ENCODE assay signal across 1 cellular context in genomic region chr17:50954641-50955121, GRCh38.
TF ChIP-seq lines count a peak whose summit lies in the region.

No MANE protein-coding gene starts in this region.

TF ChIP-seq in IMR-90, 13 proteins besides CTCF, POLR2A, EP300 and RAD21:
- TF ChIP-seq MAZ (IDR thresholded peaks at IDR 0.05; ENCODE audit: borderline replicate concordance, low read depth, low read length) (no peak), CEBPB (IDR thresholded peaks at IDR 0.05; ENCODE audit: low read depth, low read length) (no peak)
- TF ChIP-seq, protein P1, sequence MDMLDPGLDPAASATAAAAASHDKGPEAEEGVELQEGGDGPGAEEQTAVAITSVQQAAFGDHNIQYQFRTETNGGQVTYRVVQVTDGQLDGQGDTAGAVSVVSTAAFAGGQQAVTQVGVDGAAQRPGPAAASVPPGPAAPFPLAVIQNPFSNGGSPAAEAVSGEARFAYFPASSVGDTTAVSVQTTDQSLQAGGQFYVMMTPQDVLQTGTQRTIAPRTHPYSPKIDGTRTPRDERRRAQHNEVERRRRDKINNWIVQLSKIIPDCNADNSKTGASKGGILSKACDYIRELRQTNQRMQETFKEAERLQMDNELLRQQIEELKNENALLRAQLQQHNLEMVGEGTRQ (IDR thresholded peaks at IDR 0.05; ENCODE audit: low read depth, low read length), result no peak
